8 cellular contexts compared by ENCODE assay signal in the genomic region with DNA sequence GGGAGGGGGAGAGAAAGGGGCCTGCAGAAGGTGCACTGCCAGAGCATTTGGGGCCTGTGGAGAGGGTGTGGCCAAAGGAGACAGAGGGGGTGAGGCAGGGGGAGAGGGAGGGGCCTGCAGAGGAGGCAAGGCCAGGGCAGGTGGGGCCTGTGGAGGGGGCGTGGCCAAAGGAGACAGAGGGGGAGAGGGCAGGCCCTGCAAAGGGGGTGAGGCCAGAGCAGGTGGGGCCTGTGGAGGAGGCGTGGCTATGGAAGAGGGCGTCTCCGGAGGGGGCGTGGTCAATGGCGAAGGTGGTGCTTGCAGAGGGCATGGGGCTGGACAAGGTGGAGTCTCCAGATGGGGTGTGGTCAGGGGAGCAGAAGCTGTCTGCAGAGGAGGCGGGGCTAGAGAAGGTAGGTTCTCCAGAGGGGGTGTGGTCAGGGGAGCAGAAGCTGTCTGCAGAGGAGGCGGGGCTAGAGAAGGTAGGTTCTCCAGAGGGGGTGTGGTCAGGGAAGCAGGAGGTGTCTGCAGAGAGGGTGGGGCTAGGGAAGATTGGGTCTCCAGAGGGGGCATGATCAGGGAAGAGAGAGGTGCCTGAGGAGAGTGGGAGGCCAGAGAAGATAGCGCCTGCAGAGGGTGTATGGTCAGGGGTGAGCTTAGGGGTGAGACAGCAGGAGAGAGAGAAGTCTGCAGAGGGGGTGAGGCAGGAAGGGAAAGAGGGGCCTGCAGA. TPM values are rescaled to one million over a fixed set of nuclear protein-coding genes. Genes with fewer than 3 reads are reported as not detected.
A peak's percentile ranks its signal among the peaks of the same experiment; 100 is the strongest.
DNase-seq lines count a peak whose midpoint lies in the region; ATAC-seq and TF ChIP-seq lines count a peak whose summit lies in the region.

No MANE protein-coding gene starts in this region.

- no peaks in the 10 kb centered on the region for H3K27me3 ChIP-seq in WERI-Rb-1 (ENCODE audit: insufficient read depth, low read depth, severe bottlenecking)
- H3K27me3 ChIP-seq in endodermal cell (ENCODE audit: control insufficient read depth, insufficient read depth, low read length, poor library complexity, severe bottlenecking), result peaks cover 33% of the 10 kb centered on the region
- H3K27me3 ChIP-seq in gastroesophageal sphincter, result peaks cover 71% of the 10 kb centered on the region

- H3K4me3 Mint-ChIP-seq in endodermal cell, result peak overlapping the region; percentile 36

- H3K4me1 ChIP-seq in endodermal cell (ENCODE audit: control insufficient read depth, insufficient read depth, low read length) (no peaks in the 10 kb centered on the region), gastroesophageal sphincter (peaks cover 0 to 67% (median 24%) of the 10 kb centered on the region in 3 donors)

- H3K9me3 ChIP-seq in WERI-Rb-1 (ENCODE audit: severe bottlenecking) (no peaks in the 10 kb centered on the region), endodermal cell (ENCODE audit: control insufficient read depth, low read length) (no peaks in the 10 kb centered on the region), gastroesophageal sphincter (no peaks in the 10 kb centered on the region)

- H3K36me3 ChIP-seq in WERI-Rb-1 (peaks cover 55% of the 10 kb centered on the region), endodermal cell (ENCODE audit: control insufficient read depth, insufficient read depth, low read length) (no peaks in the 10 kb centered on the region), gastroesophageal sphincter (no peaks in the 10 kb centered on the region)

- TF ChIP-seq POLR2A in gastroesophageal sphincter (IDR thresholded peaks at IDR 0.05), result no peak

- H3K27ac Mint-ChIP-seq in endodermal cell, result peak overlapping the region; percentile 95

- no peak overlapping the region for H3K4me3 ChIP-seq in WERI-Rb-1 (ENCODE audit: low read depth, low read length)
- no peak overlapping the region for H3K4me3 ChIP-seq in endodermal cell (ENCODE audit: low read length)
- H3K4me3 ChIP-seq in gastroesophageal sphincter, result no peak overlapping the region

- H3K9me3 Mint-ChIP-seq in endodermal cell, result peaks cover 1% of the 10 kb centered on the region

- no peak overlapping the region for H3K9ac ChIP-seq in endodermal cell (ENCODE audit: extremely low read depth, low read length, poor library complexity, severe bottlenecking)

- H3K27ac ChIP-seq in WERI-Rb-1 (no peak overlapping the region), endodermal cell (ENCODE audit: low read depth, low read length) (peak overlapping the region; percentile 94), gastroesophageal sphincter (peak overlapping the region in 2 of 4 donors; percentile 54 to 55)

- TF ChIP-seq CTCF in WERI-Rb-1 (IDR thresholded peaks at IDR 0.05; ENCODE audit: low read depth, low read length), result no peak
- no peak for TF ChIP-seq CTCF in endodermal cell (conservative IDR thresholded peaks at IDR 0.05)
- no peak for TF ChIP-seq CTCF in gastroesophageal sphincter (IDR thresholded peaks at IDR 0.05)

- peak; percentile 65 for DNase-seq in NCI-H345 (lab: John Stamatoyannopoulos, UW)
- no peak for DNase-seq in NCI-H345 treated with DMSO at 0.1 percent for 48 hours (lab: John Stamatoyannopoulos, UW; ENCODE audit: unreplicated experiment)
- peak; percentile 86 for DNase-seq in NCI-H1436 (lab: John Stamatoyannopoulos, UW)
- peak; percentile 87 for DNase-seq in WERI-Rb-1
- peak; percentile 92 for DNase-seq in endodermal cell
- peak; percentile 57 for DNase-seq in renal cortical epithelial cell (ENCODE audit: low read depth)
- no peak for DNase-seq in HPDE6-E6E7 (ENCODE audit: extremely low spot score)

- TF ChIP-seq EP300 in gastroesophageal sphincter (IDR thresholded peaks at IDR 0.05), result no peak

- ATAC-seq in gastroesophageal sphincter, result no peak

- no peaks in the 10 kb centered on the region for H3K36me3 Mint-ChIP-seq in endodermal cell (ENCODE audit: low read depth)

- WGBS in endodermal cell (ENCODE audit: insufficient coverage in 1 of 2, insufficient read length in 1 of 2), 2 experiments, result 55 to 88% methylated on average over 3 to 9 of the region's 9 CpGs
- WGBS in gastroesophageal sphincter (ENCODE audit: low coverage in 1 of 2), 2 donors, result 61 to 70% methylated on average over 4 to 6 of the region's 9 CpGs

- H3K4me1 Mint-ChIP-seq in endodermal cell, result peaks cover 3% of the 10 kb centered on the region

- H3K27me3 Mint-ChIP-seq in endodermal cell (ENCODE audit: insufficient read depth), result peaks cover 70% of the 10 kb centered on the region

RNA-seq across cellular contexts. Expression of a gene that starts 3.5 kb away (rescaled TPM):
- 10 to 100 TPM in 1 of 2 donors, 1 to 10 TPM in 1; 9.5 to 20.2 TPM for total RNA-seq in endodermal cell
- polyA plus RNA-seq in endodermal cell (2013, experiment 1 of 2), result 32.1 TPM
- 29.5 TPM for polyA plus RNA-seq in endodermal cell (2013, experiment 2 of 2)
- total RNA-seq in renal cortical epithelial cell, result 0.17 and 0.35 TPM in 2 replicates
- not detected for total RNA-seq in gastroesophageal sphincter

RNA-seq across cellular contexts. Expression of a gene that starts 17.6 kb away (rescaled TPM):
- 1 to 10 TPM; 2.8 to 3.4 TPM for total RNA-seq in endodermal cell
- polyA plus RNA-seq in endodermal cell (2013, experiment 1 of 2), result 0.68 TPM
- polyA plus RNA-seq in endodermal cell (2013, experiment 2 of 2), result 1.2 TPM
- total RNA-seq in renal cortical epithelial cell, result 11.1 and 14.8 TPM in 2 replicates
- under 1 TPM; 0.13 to 0.32 (median 0.29) TPM for total RNA-seq in gastroesophageal sphincter

RNA-seq across cellular contexts. Expression of a gene that starts 33.0 kb away (rescaled TPM):
- total RNA-seq in endodermal cell, result 10 to 100 TPM; 33.4 to 40.0 TPM
- 34.8 TPM for polyA plus RNA-seq in endodermal cell (2013, experiment 1 of 2)
- 32.3 TPM for polyA plus RNA-seq in endodermal cell (2013, experiment 2 of 2)
- total RNA-seq in renal cortical epithelial cell, result 9.6 and 19.0 TPM in 2 replicates
- total RNA-seq in gastroesophageal sphincter, result 10 to 100 TPM; 13.9 to 23.4 (median 17.9) TPM

RNA-seq across cellular contexts. Expression of a gene that starts 40.7 kb away (rescaled TPM):
- total RNA-seq in endodermal cell (1 to 10 TPM; 6.4 to 9.2 TPM), renal cortical epithelial cell (10.8 and 22.9 TPM in 2 replicates), gastroesophageal sphincter (10 to 100 TPM; 17.3 to 46.3 (median 22.2) TPM)
- 14.6 TPM for polyA plus RNA-seq in endodermal cell (2013, experiment 1 of 2)
- 12.3 TPM for polyA plus RNA-seq in endodermal cell (2013, experiment 2 of 2)

RNA-seq across cellular contexts. Expression of a gene that starts 43.9 kb away (rescaled TPM):
- total RNA-seq in endodermal cell, result 1 to 10 TPM in 1 of 2 donors, under 1 TPM in 1; 0.84 to 2.2 TPM
- polyA plus RNA-seq in endodermal cell (2013, experiment 1 of 2), result 1.3 TPM
- polyA plus RNA-seq in endodermal cell (2013, experiment 2 of 2), result 0.58 TPM
- total RNA-seq in renal cortical epithelial cell, result 0.75 and 1.0 TPM in 2 replicates
- 1 to 10 TPM; 2.8 to 8.5 (median 5.4) TPM for total RNA-seq in gastroesophageal sphincter

Comparison
In these comparisons a context has a peak if more than half of its experiments do, and no peak if none do; other contexts are left out.
1. DNase-seq: peak in NCI-H345 (single experiment), NCI-H1436 (single experiment), WERI-Rb-1 (single experiment), endodermal cell (single experiment) and renal cortical epithelial cell (single experiment); none in NCI-H345 treated with DMSO at 0.1 percent for 48 hours (single experiment) and HPDE6-E6E7 (single experiment).